ENCODE assay signal across 1 cellular context in genomic region chr19:41959056-41960053, GRCh38.
TF ChIP-seq lines count a peak whose summit lies in the region.

TSS of gene RABAC1 (minus strand) at chr19:41959321. CDS start at chr19:41959292, 29 bp downstream.

TF ChIP-seq in WTC11, 78 proteins besides CTCF, POLR2A, EP300 and RAD21 (continued from another document):
- TF ChIP-seq ERG (CRISPR knock-in tag; IDR thresholded peaks at IDR 0.05) = no peak
